ENCODE assay signal across 27 cellular contexts in the genomic region with DNA sequence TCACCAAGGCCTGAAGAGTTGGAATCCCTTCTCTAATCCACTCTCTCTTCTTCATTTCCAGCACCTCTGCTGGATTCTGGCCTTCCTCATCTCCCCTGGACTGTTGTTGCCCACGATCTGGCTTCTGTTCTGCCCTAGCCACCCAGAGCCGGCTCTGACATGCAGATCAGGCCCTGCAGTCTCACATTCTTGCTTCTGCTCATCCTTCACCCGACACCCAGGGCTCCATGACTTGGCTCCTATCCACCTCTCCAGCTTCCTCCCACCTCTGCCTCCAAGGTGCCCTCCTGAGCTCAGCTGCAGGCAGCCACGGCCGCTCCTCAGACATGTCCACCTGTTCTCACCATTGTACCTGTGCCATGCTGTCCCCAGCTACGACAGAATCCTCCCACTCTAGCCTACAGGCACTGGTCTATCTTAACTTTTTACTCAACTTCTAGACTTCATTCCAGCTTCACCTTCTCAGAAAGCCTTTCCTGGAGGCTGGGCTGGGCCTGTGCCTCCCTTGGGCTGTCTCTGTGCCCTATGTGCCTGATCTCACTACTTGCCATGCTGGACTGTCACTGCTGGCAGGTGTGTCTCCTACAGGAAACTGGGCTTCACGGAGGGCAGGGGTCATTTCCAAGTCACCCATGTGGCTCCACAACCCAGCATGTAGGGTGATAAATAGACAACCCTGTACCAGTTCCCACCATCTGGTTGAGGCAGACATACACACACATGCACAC. TPM values are rescaled to one million over a fixed set of nuclear protein-coding genes. Genes with fewer than 3 reads are reported as not detected.
"Had no signal": no experiment of that assay in that cellular context is flagged by ENCODE, and none has a peak within 500 bp of the region (broad histone marks: within the 10 kb centered on the region; RNA-seq: fewer than 3 reads in every experiment).

No MANE protein-coding gene starts in this region.

- H3K4me2 ChIP-seq: hepatocyte had no signal

- H3K4me1 ChIP-seq: esophagus squamous epithelium, gastroesophageal sphincter, lower lobe of right lung, stomach, transverse colon had no signal

- H3K79me2 ChIP-seq: hepatocyte had no signal

- H3K4me1 Mint-ChIP-seq: memory B cell, mesothelial cell of epicardium had no signal

- H3K4me3 Mint-ChIP-seq: dendritic cell treated with granulocyte-macrophage colony-stimulating factor and Interleukin-4, amounts not matched to agents 40 ng/mL and 50 ng/mL, for 4 days; effector memory CD8-positive, alpha-beta T cell; memory B cell; mesothelial cell of epicardium; natural killer cell; neural crest cell had no signal

- ATAC-seq: effector memory CD8-positive, alpha-beta T cell; gastroesophageal sphincter; lower lobe of right lung; natural killer cell had no signal

- H3K27ac Mint-ChIP-seq: dendritic cell treated with granulocyte-macrophage colony-stimulating factor and Interleukin-4, amounts not matched to agents 40 ng/mL and 50 ng/mL, for 4 days; effector memory CD8-positive, alpha-beta T cell; memory B cell; mesothelial cell of epicardium; natural killer cell had no signal

- H3K36me3 Mint-ChIP-seq: memory B cell, mesothelial cell of epicardium, natural killer cell had no signal

- H2AFZ ChIP-seq: hepatocyte had no signal

- H3K9me3 Mint-ChIP-seq: dendritic cell treated with granulocyte-macrophage colony-stimulating factor and Interleukin-4, amounts not matched to agents 40 ng/mL and 50 ng/mL, for 4 days; memory B cell; mesothelial cell of epicardium; natural killer cell; neural crest cell had no signal

- H3K36me3 ChIP-seq: esophagus squamous epithelium, gastroesophageal sphincter, lower lobe of right lung, ovary, right atrium auricular region, stomach, thoracic aorta, transverse colon had no signal

- H3K4me3 ChIP-seq: esophagus squamous epithelium, gastroesophageal sphincter, hepatocyte, lower lobe of right lung, ovary, right atrium auricular region, stomach, thoracic aorta, transverse colon had no signal

- H3K9me3 ChIP-seq: esophagus squamous epithelium, gastroesophageal sphincter, lower lobe of right lung, ovary, right atrium auricular region, stomach, thoracic aorta, transverse colon had no signal

- DNase-seq: effector memory CD8-positive, alpha-beta T cell; esophagus squamous epithelium; foreskin fibroblast; glutamatergic neuron; lower lobe of right lung; natural killer cell; nucleus accumbens; ovary; small intestine; stimulated activated CD4-positive, alpha-beta T cell treated with anti-CD3 and anti-CD28 coated beads, Interleukin-12 subunit alpha, Interleukin-12 subunit beta, amount 100 ng/mL, for 4 hours; stimulated activated naive CD4-positive, alpha-beta T cell; transverse colon had no signal

- H3K27me3 ChIP-seq: ovary, right atrium auricular region had no signal

- H3K27ac ChIP-seq: esophagus squamous epithelium, gastroesophageal sphincter, hepatocyte, lower lobe of right lung, ovary, stomach, thoracic aorta, transverse colon had no signal

RNA-seq across cellular contexts. Expression of gene TBC1D21, which starts 16.0 kb away (rescaled TPM):
- total RNA-seq: epithelial cell of proximal tubule, esophagus squamous epithelium, gastroesophageal sphincter, hepatocyte, kidney epithelial cell, lower lobe of right lung, mesothelial cell of epicardium, mucosa of gallbladder, myocyte, natural killer cell, neural crest cell, ovary, posterior vena cava, right atrium auricular region, stomach, thoracic aorta, transverse colon, urinary bladder had no signal
- polyA plus RNA-seq: hepatocyte, ovary, small intestine, stomach, urinary bladder had no signal
